Comparison of ENCODE assay signal across 21 cellular contexts in the genomic region with DNA sequence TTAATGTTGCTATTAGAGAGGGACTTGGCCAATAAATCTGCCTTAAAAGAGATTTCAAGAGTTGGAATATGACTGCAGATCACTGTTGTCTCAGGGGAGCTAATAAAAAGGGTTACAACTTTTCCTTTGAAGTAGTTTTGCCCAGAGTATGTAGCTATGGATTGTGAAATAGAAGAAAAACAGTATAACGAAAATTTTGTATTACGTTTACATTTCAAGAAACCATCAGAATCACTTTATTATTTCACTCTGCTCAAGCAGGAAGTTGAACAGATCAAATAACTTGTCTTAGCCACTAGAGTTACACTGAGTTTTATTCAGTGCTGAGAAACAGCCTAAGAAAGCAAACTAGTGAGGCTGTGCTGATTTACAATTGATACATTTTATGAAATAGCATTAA. TPM values are rescaled to one million over a fixed set of nuclear protein-coding genes. Genes with fewer than 3 reads are reported as not detected.
DNase-seq lines count a peak whose midpoint lies in the region; TF ChIP-seq lines count a peak whose summit lies in the region.
"Had no signal": no experiment of that assay in that cellular context is flagged by ENCODE, and none has a peak within 500 bp of the region (broad histone marks: within the 10 kb centered on the region; RNA-seq: fewer than 3 reads in every experiment).

No MANE protein-coding gene starts in this region.

- H3K27ac ChIP-seq in GM23248 (no peak overlapping the region), osteoblast (ENCODE audit: low read depth, low read length) (no peak overlapping the region)

- intact Hi-C loops in cardiac septum (cut with DNase I) = no loop called here

- no peak for TF ChIP-seq POLR2A in NB4 (IDR thresholded peaks at IDR 0.05; ENCODE audit: extremely low read depth, insufficient read length)

- no peak for DNase-seq in GM23248
- peak; percentile 25 for DNase-seq in NB4 (ENCODE audit: low read depth)
- peak; percentile 5 for DNase-seq in choroid plexus epithelial cell (ENCODE audit: low read depth)
- DNase-seq in osteoblast (ENCODE audit: insufficient read length, low spot score, missing footprints) = no peak
- DNase-seq in GOT3 (lab: John Stamatoyannopoulos, UW) = no peak
- no peak for DNase-seq in epidermal melanocyte (ENCODE audit: insufficient read length, low spot score)
- no peak for DNase-seq in SKM-1 (lab: John Stamatoyannopoulos, UW; ENCODE audit: unreplicated experiment)
- no peak for DNase-seq in cardiac septum (ENCODE audit: low spot score)
- DNase-seq: ACHN, C1 segment of cervical spinal cord, DMS79 treated with DMSO at 0.1 percent for 48 hours, HCEC 1CT, KG1, NCI-H1417 treated with DMSO at 0.1 percent for 48 hours, NCI-H187 treated with DMSO at 0.1 percent for 48 hours, NCI-H2227 treated with DMSO at 0.1 percent for 48 hours, NCI-H510A treated with DMSO at 0.1 percent for 48 hours, NCI-H82, SHP77 had no signal

- no peak overlapping the region for H3K9ac ChIP-seq in GM23248

- 34 to 50% methylated on average over 2 of the region's 2 CpGs for WGBS in GM23248 (ENCODE audit: low coverage in 1 of 2, low lambda C conversion rate in 2 of 2, missing lambda C conversion rate in 2 of 2), 2 experiments

- H3K79me2 ChIP-seq in GM23248 (ENCODE audit: insufficient read depth) = peaks cover 23% of the 10 kb centered on the region
- H3K79me2 ChIP-seq in osteoblast (ENCODE audit: insufficient read depth, low read length) = peaks cover 17% of the 10 kb centered on the region

- in situ Hi-C loops in GM23248 (cut with MboI) = no loop called here

- H3K4me3 ChIP-seq in GM23248 (no peak overlapping the region), NB4 (ENCODE audit: low read depth, low read length) (no peak overlapping the region), choroid plexus epithelial cell (ENCODE audit: low read depth, low read length) (no peak overlapping the region), osteoblast (ENCODE audit: insufficient read depth, low read length) (no peak overlapping the region)

- H3K9me3 ChIP-seq in GM23248 (ENCODE audit: low read depth) = no peaks in the 10 kb centered on the region
- peaks cover 3% of the 10 kb centered on the region for H3K9me3 ChIP-seq in osteoblast (ENCODE audit: low read depth, low read length)

- H3K4me1 ChIP-seq in GM23248 (ENCODE audit: insufficient read depth) (peaks cover 9% of the 10 kb centered on the region; the same call in 1 of the 2 replicates), osteoblast (ENCODE audit: insufficient read depth, low read length) (peaks cover 8% of the 10 kb centered on the region)

- H3K4me2 ChIP-seq in GM23248 (ENCODE audit: unreplicated experiment) = no peak overlapping the region
- H3K4me2 ChIP-seq in osteoblast (ENCODE audit: insufficient read depth, low read length) = peak overlapping the region; percentile 15

- H3K9me2 ChIP-seq in GM23248 (ENCODE audit: insufficient read depth) = no peaks in the 10 kb centered on the region

- H3K27me3 ChIP-seq in GM23248 (replicated peaks; ENCODE audit: insufficient read depth) = no peaks in the 10 kb centered on the region
- no peaks in the 10 kb centered on the region for H3K27me3 ChIP-seq in osteoblast (ENCODE audit: insufficient read depth, low read length)

- H3F3A ChIP-seq in GM23248 (ENCODE audit: insufficient read depth) = peaks cover 29% of the 10 kb centered on the region

- TF ChIP-seq CTCF in NB4 (IDR thresholded peaks at IDR 0.05; ENCODE audit: low read depth, low read length) = no peak
- TF ChIP-seq CTCF in choroid plexus epithelial cell (conservative IDR thresholded peaks at IDR 0.05; ENCODE audit: low read depth, low read length) = no peak
- TF ChIP-seq CTCF in osteoblast (IDR thresholded peaks at IDR 0.05; ENCODE audit: extremely low read depth, low read depth, low read length) = no peak

- H3K36me3 ChIP-seq in GM23248 (ENCODE audit: low read depth) (no peaks in the 10 kb centered on the region), osteoblast (ENCODE audit: insufficient read depth, low read length) (no peaks in the 10 kb centered on the region)

- H2AFZ ChIP-seq in GM23248 (peak overlapping the region; percentile 50), osteoblast (ENCODE audit: low read length) (peak overlapping the region; percentile 28)

- no peaks in the 10 kb centered on the region for H4K20me1 ChIP-seq in GM23248 (ENCODE audit: insufficient read depth)
- no peaks in the 10 kb centered on the region for H4K20me1 ChIP-seq in osteoblast (ENCODE audit: insufficient read depth, low read length)

RNA-seq across cellular contexts. Expression of gene ZSCAN26, which starts 3.0 kb away (rescaled TPM):
- total RNA-seq in GM23248 (2014; rRNA removed; shearing (Covaris generic)) = 17.5 and 28.5 TPM in 2 replicates
- 14.1 and 15.0 TPM in 2 replicates for polyA plus RNA-seq in GM23248 (2016; fragmentation: Nextera tagmentation; extraction: Ambion mirVana)
- total RNA-seq in osteoblast (15.2 and 22.4 TPM in 2 replicates), cardiac septum (13.4 TPM)

RNA-seq across cellular contexts. Expression of gene NKAPL, which starts 4.8 kb away (rescaled TPM):
- 0.97 and 1.9 TPM in 2 replicates for total RNA-seq in GM23248 (2014; rRNA removed; shearing (Covaris generic))
- polyA plus RNA-seq in GM23248 (2016; fragmentation: Nextera tagmentation; extraction: Ambion mirVana) = 3.2 and 3.5 TPM in 2 replicates
- total RNA-seq in osteoblast = 1.1 and 1.2 TPM in 2 replicates
- total RNA-seq in cardiac septum = 6.6 TPM
- total RNA-seq: M059J, RPMI7951 had no signal

RNA-seq across cellular contexts. Expression of gene ZKSCAN4, which starts 11.9 kb away (rescaled TPM):
- 3.7 and 4.2 TPM in 2 replicates for total RNA-seq in GM23248 (2014; rRNA removed; shearing (Covaris generic))
- polyA plus RNA-seq in GM23248 (2016; fragmentation: Nextera tagmentation; extraction: Ambion mirVana) = 3.5 and 3.6 TPM in 2 replicates
- total RNA-seq in osteoblast (6.5 and 7.4 TPM in 2 replicates), cardiac septum (2.4 TPM)

RNA-seq across cellular contexts. Expression of gene PGBD1, which starts 17.4 kb away (rescaled TPM):
- 4.9 and 6.7 TPM in 2 replicates for total RNA-seq in GM23248 (2014; rRNA removed; shearing (Covaris generic))
- polyA plus RNA-seq in GM23248 (2016; fragmentation: Nextera tagmentation; extraction: Ambion mirVana) = 4.1 and 5.0 TPM in 2 replicates
- 6.2 and 8.0 TPM in 2 replicates for total RNA-seq in osteoblast
- total RNA-seq in cardiac septum = 3.8 TPM

RNA-seq across cellular contexts. Expression of gene ZSCAN9, which starts 38.9 kb away (rescaled TPM):
- 7.3 and 12.8 TPM in 2 replicates for total RNA-seq in GM23248 (2014; rRNA removed; shearing (Covaris generic))
- 5.8 TPM in 2 replicates for polyA plus RNA-seq in GM23248 (2016; fragmentation: Nextera tagmentation; extraction: Ambion mirVana)
- 10.9 and 11.2 TPM in 2 replicates for total RNA-seq in osteoblast
- 8.4 TPM for total RNA-seq in cardiac septum

Comparison
In these comparisons a context has a peak if more than half of its experiments do, and no peak if none do; other contexts are left out.
1. DNase-seq: peak in NB4 (single experiment) and choroid plexus epithelial cell (single experiment); none in GM23248 (single experiment), osteoblast (single experiment), GOT3 (single experiment), epidermal melanocyte (single experiment), SKM-1 (single experiment) and cardiac septum (single experiment).